9 cellular contexts compared by ENCODE assay signal in genomic region chr12:44847888-44848770, GRCh38. TPM values are rescaled to one million over a fixed set of nuclear protein-coding genes. Genes with fewer than 3 reads are reported as not detected.
DNase-seq lines count a peak whose midpoint lies in the region; ATAC-seq, FAIRE-seq and TF ChIP-seq lines count a peak whose summit lies in the region.
"Had no signal": no experiment of that assay in that cellular context is flagged by ENCODE, and none has a peak within 500 bp of the region (broad histone marks: within the 10 kb centered on the region; RNA-seq: fewer than 3 reads in every experiment).

No MANE protein-coding gene starts in this region.

- peak overlapping the region; percentile 77 for H3K4me3 Mint-ChIP-seq in activated naive CD8-positive, alpha-beta T cell treated with anti-CD3 and anti-CD28 coated beads, Interleukin-2, amount 50 U/mL, for 24 hours

- POLR2A ChIA-PET in GM10248 (lab: Yijun Ruan, JAX): no interaction called here
- POLR2A ChIA-PET in OCI-LY7 (lab: Charles Lee): interaction anchor here (0.7 to 1.9 kb wide), 13 partner anchors 9 to 571 kb away, joined by 3 to 13 read pairs (median 4); no protein-coding TSS in a partner anchor

- FAIRE-seq in urothelium cell line (lab: Jason Lieb, UNC): no peak
- FAIRE-seq: bronchial epithelial cell had no signal

- no peaks in the 10 kb centered on the region for H3K9me3 ChIP-seq in OCI-LY7 (ENCODE audit: low read length)

- H3K27me3 Mint-ChIP-seq in activated naive CD8-positive, alpha-beta T cell treated with anti-CD3 and anti-CD28 coated beads, Interleukin-2, amount 50 U/mL, for 24 hours: no peaks in the 10 kb centered on the region

- ATAC-seq in GM21825 (IDR thresholded peaks at IDR 0.05; ENCODE audit: unreplicated experiment): peak; percentile 70
- peak; percentile 90 for ATAC-seq in activated naive CD8-positive, alpha-beta T cell treated with anti-CD3 and anti-CD28 coated beads, Interleukin-2, amount 50 U/mL, for 24 hours

- no peaks in the 10 kb centered on the region for H4K20me1 ChIP-seq in OCI-LY7 (ENCODE audit: insufficient read depth, low read length)

- peak overlapping the region; percentile 55 for H3K4me3 ChIP-seq in OCI-LY7 (ENCODE audit: low read depth, low read length, poor library complexity, severe bottlenecking)

- H3K27ac Mint-ChIP-seq in activated naive CD8-positive, alpha-beta T cell treated with anti-CD3 and anti-CD28 coated beads, Interleukin-2, amount 50 U/mL, for 24 hours: peak overlapping the region; percentile 97

- peaks cover 56% of the 10 kb centered on the region for H3K4me1 ChIP-seq in OCI-LY7 (ENCODE audit: insufficient read depth, low read length, poor library complexity, severe bottlenecking)

- H3K36me3 ChIP-seq in OCI-LY7 (ENCODE audit: insufficient read depth, low read length): no peaks in the 10 kb centered on the region; the same call in 1 of the 2 replicates

- BruUV-seq in OCI-LY7 (replicated peaks; lab: Mats Ljungman, UMichigan): no TSS peak

- H3K36me3 Mint-ChIP-seq in activated naive CD8-positive, alpha-beta T cell treated with anti-CD3 and anti-CD28 coated beads, Interleukin-2, amount 50 U/mL, for 24 hours (ENCODE audit: low read depth): peaks cover 2% of the 10 kb centered on the region

- intact Hi-C loops in OCI-LY7 (cut with micrococcal nuclease; ENCODE audit: unreplicated experiment): loop anchor here (10.0 kb wide), 1 partner anchor 193 kb away; no protein-coding TSS in a partner anchor

- no peaks in the 10 kb centered on the region for H3K9me3 Mint-ChIP-seq in activated naive CD8-positive, alpha-beta T cell treated with anti-CD3 and anti-CD28 coated beads, Interleukin-2, amount 50 U/mL, for 24 hours

- H3K79me2 ChIP-seq in OCI-LY7 (ENCODE audit: insufficient read depth, low read depth, low read length): no peaks in the 10 kb centered on the region

- DNase-seq in GM10248 (ENCODE audit: extremely low spot score): peak; percentile 16
- peak; percentile 90 for DNase-seq in OCI-LY7 (ENCODE audit: low spot score)
- DNase-seq in activated naive CD8-positive, alpha-beta T cell treated with anti-CD3 and anti-CD28 coated beads, Interleukin-2, amount 50 U/mL, for 24 hours: peak; percentile 53
- DNase-seq in urothelium cell line (ENCODE audit: low spot score): peak; percentile 8
- DNase-seq in SHP77 treated with DMSO at 0.1 percent for 48 hours (lab: John Stamatoyannopoulos, UW): no peak
- no peak for DNase-seq in NCI-H1092 treated with DMSO at 0.1 percent for 48 hours (lab: John Stamatoyannopoulos, UW)
- no peak for DNase-seq in COLO668 (lab: John Stamatoyannopoulos, UW; ENCODE audit: unreplicated experiment)

- CTCF ChIA-PET in GM10248 (lab: Yijun Ruan, JAX) (interaction anchor here (1.5 kb wide), 1 partner anchor 101 kb away, joined by 3 read pairs; no protein-coding TSS in a partner anchor), OCI-LY7 (lab: Charles Lee; ENCODE audit: unreplicated experiment) (interaction anchor here (0.6 kb wide), 1 partner anchor 98 kb away, joined by 3 read pairs; no protein-coding TSS in a partner anchor)

- H3K9me2 ChIP-seq in OCI-LY7 (ENCODE audit: insufficient read depth, low read length): no peaks in the 10 kb centered on the region

- peak overlapping the region; percentile 78; the same call in 1 of the 2 replicates for H2AFZ ChIP-seq in OCI-LY7 (ENCODE audit: low read length)

- H3K4me1 Mint-ChIP-seq in activated naive CD8-positive, alpha-beta T cell treated with anti-CD3 and anti-CD28 coated beads, Interleukin-2, amount 50 U/mL, for 24 hours: peaks cover 91% of the 10 kb centered on the region

- TF ChIP-seq CTCF in GM10248 (IDR thresholded peaks at IDR 0.05; ENCODE audit: control extremely low read depth, extremely low read depth, low read depth, missing control alignments) (no peak), OCI-LY7 (conservative IDR thresholded peaks at IDR 0.05; ENCODE audit: low read length) (no peak)

- H3K4me2 ChIP-seq in OCI-LY7 (ENCODE audit: low read length): peak overlapping the region; percentile 76

- H3K27ac ChIP-seq in OCI-LY7 (ENCODE audit: low read depth, low read length, poor library complexity, severe bottlenecking): peak overlapping the region; percentile 97

RNA-seq across cellular contexts. Expression of gene NELL2, which starts 28.0 kb away (rescaled TPM):
- total RNA-seq in OCI-LY7 (2014; rRNA removed; shearing (Covaris generic)): 1.8 and 11.1 TPM in 2 replicates
- total RNA-seq in OCI-LY7 (2022): 0.85 and 0.95 TPM in 2 replicates
- total RNA-seq: bronchial epithelial cell had no signal

Comparison
In these comparisons a context has a peak if more than half of its experiments do, and no peak if none do; other contexts are left out.
1. DNase-seq: peak in GM10248 (single experiment), OCI-LY7 (single experiment), activated naive CD8-positive, alpha-beta T cell treated with anti-CD3 and anti-CD28 coated beads, Interleukin-2, amount 50 U/mL, for 24 hours (single experiment) and urothelium cell line (single experiment); none in SHP77 treated with DMSO at 0.1 percent for 48 hours (single experiment), NCI-H1092 treated with DMSO at 0.1 percent for 48 hours (single experiment) and COLO668 (single experiment).